In genomic region chr12:67269632-67270578, GRCh38 we compare ENCODE assay signal across 8 cellular contexts. TPM values are rescaled to one million over a fixed set of nuclear protein-coding genes. Genes with fewer than 3 reads are reported as not detected.
DNase-seq lines count a peak whose midpoint lies in the region; ATAC-seq and TF ChIP-seq lines count a peak whose summit lies in the region.

No MANE protein-coding gene starts in this region.

- H3K36me3 ChIP-seq in HUES48 (ENCODE audit: control insufficient read depth, insufficient read depth, low read length) (peaks cover 9% of the 10 kb centered on the region), vagina (no peaks in the 10 kb centered on the region)

- peak overlapping the region; percentile 93 for H3K4me3 ChIP-seq in HUES48 (ENCODE audit: low read depth, low read length)
- H3K4me3 ChIP-seq in vagina, result peak overlapping the region; percentile 65 to 79

- no TSS peak for BruUV-seq in Calu3 (replicated peaks; lab: Mats Ljungman, UMichigan)

- H3K4me1 Mint-ChIP-seq in Calu3 (ENCODE audit: low read depth, unreplicated experiment), result peaks cover 11% of the 10 kb centered on the region
- peaks cover 52% of the 10 kb centered on the region for H3K4me1 Mint-ChIP-seq in activated naive CD8-positive, alpha-beta T cell (ENCODE audit: low read depth)

- H3K27me3 Mint-ChIP-seq in Calu3 (ENCODE audit: unreplicated experiment), result no peaks in the 10 kb centered on the region
- H3K27me3 Mint-ChIP-seq in activated naive CD8-positive, alpha-beta T cell, result no peaks in the 10 kb centered on the region

- no peaks in the 10 kb centered on the region for H3K9me3 ChIP-seq in HUES48 (ENCODE audit: control insufficient read depth, insufficient read depth, low read length)
- H3K9me3 ChIP-seq in vagina, result no peaks in the 10 kb centered on the region

- peak overlapping the region; percentile 92 for H3K9ac ChIP-seq in HUES48 (ENCODE audit: low read depth, low read length)

- H3K4me1 ChIP-seq in HUES48 (ENCODE audit: control insufficient read depth, insufficient read depth, low read length) (peaks cover 28% of the 10 kb centered on the region), vagina (peaks cover 55% of the 10 kb centered on the region)

- H3K27me3 ChIP-seq in HUES48 (ENCODE audit: control insufficient read depth, insufficient read depth, low read length) (no peaks in the 10 kb centered on the region), vagina (no peaks in the 10 kb centered on the region)

- TF ChIP-seq CTCF in Calu3 (IDR thresholded peaks at IDR 0.05; ENCODE audit: unreplicated experiment), result no peak
- TF ChIP-seq CTCF in vagina (IDR thresholded peaks at IDR 0.05), result no peak

- peak; percentile 1 for ATAC-seq in GM21360 (IDR thresholded peaks at IDR 0.05; ENCODE audit: unreplicated experiment)
- peak; percentile 9 to 39 for ATAC-seq in left cardiac atrium

- intact Hi-C loops in Calu3 (cut with micrococcal nuclease; ENCODE audit: unreplicated experiment), result no loop called here
- intact Hi-C loops in left cardiac atrium (cut with DNase I), result no loop called here
- intact Hi-C loops in vagina (cut with DNase I), result no loop called here

- H3K36me3 Mint-ChIP-seq in Calu3 (ENCODE audit: insufficient read depth, unreplicated experiment), result peaks cover 33% of the 10 kb centered on the region
- H3K36me3 Mint-ChIP-seq in activated naive CD8-positive, alpha-beta T cell, result peaks cover 8% of the 10 kb centered on the region

- peak overlapping the region; percentile 99 for H3K27ac Mint-ChIP-seq in Calu3 (ENCODE audit: unreplicated experiment)
- peak overlapping the region; percentile 100 for H3K27ac Mint-ChIP-seq in activated naive CD8-positive, alpha-beta T cell

- no peaks in the 10 kb centered on the region for H3K9me3 Mint-ChIP-seq in Calu3 (ENCODE audit: low read depth, unreplicated experiment)
- H3K9me3 Mint-ChIP-seq in activated naive CD8-positive, alpha-beta T cell (ENCODE audit: low read depth), result no peaks in the 10 kb centered on the region

- peak overlapping the region; percentile 75 for H3K4me3 Mint-ChIP-seq in Calu3 (ENCODE audit: low read depth, unreplicated experiment)
- H3K4me3 Mint-ChIP-seq in activated naive CD8-positive, alpha-beta T cell, result peak overlapping the region; percentile 98

- H3K27ac ChIP-seq in HUES48 (ENCODE audit: low read depth, low read length), result peak overlapping the region; percentile 99
- peak overlapping the region; percentile 94 for H3K27ac ChIP-seq in vagina

- TF ChIP-seq POLR2A in vagina (IDR thresholded peaks at IDR 0.05), result no peak

- peak; percentile 45 for DNase-seq in Calu3
- DNase-seq in SHP77 treated with DMSO at 0.1 percent for 48 hours (lab: John Stamatoyannopoulos, UW), result peak; percentile 10
- DNase-seq in left cardiac atrium, result peak; percentile 48
- peak; percentile 33 for DNase-seq in putamen (ENCODE audit: low spot score)
- DNase-seq in vagina (ENCODE audit: extremely low spot score in 2 of 2), result no peak

- CTCF ChIA-PET in Calu3 (lab: Charles Lee), result interaction anchor here (0.6 to 2.1 kb wide), 5 partner anchors 9 to 109 kb away, joined by 3 to 12 read pairs (median 5); no protein-coding TSS in a partner anchor

RNA-seq across cellular contexts. Expression of gene CAND1, which starts 0.7 kb away (rescaled TPM):
- total RNA-seq in Calu3 (2022) (182 and 197 TPM in 2 replicates), left cardiac atrium (10 to 100 TPM; 48.7 to 53.0 TPM), vagina (68.0 TPM)

Comparison
In these comparisons a context has a peak if more than half of its experiments do, and no peak if none do; other contexts are left out.
1. DNase-seq: peak in Calu3 (single experiment), SHP77 treated with DMSO at 0.1 percent for 48 hours (single experiment), left cardiac atrium (single experiment) and putamen (single experiment); none in vagina (0 of 2).